ENCODE assay signal across 1 cellular context in the genomic region with DNA sequence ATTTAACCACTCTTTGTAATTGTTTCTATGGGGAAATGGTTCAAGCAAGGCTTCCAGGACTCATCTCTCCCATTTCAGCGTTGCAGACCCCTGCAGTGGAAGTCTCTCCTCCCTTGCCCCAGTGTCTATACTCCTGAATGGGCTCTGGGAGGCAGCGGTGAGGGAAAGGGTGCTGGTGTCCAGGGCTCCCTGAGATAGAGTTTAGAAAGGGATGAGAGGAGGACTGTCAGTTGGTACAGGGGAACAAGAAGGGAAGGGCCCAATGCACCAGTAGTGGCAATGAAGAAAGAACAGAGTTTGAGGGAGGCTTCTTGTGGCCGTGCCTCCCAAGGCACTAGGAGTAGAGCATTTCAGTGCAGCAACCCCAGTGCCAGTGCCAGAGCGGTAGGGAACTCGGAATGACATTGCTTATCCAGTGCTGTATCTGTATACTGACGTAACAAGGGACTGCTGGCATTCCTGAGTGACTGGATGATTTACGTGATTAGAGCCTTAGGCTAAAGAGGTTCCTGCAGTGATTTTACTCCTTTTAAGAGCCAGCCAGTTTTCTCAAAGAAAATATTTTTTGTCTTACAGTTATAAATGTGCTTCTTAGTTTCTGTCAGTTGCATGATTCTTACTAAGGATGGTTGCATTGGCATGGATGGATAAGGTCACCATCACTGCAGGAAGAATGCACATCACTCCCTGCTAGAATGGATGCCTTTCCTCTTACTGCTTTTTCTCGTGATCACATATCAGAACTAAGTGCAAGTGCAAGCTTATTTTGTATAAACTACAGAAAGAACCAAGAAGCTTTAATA.
TF ChIP-seq lines count a peak whose summit lies in the region.

No MANE protein-coding gene starts in this region.

TF ChIP-seq in WTC11, 78 proteins besides CTCF, POLR2A, EP300 and RAD21 (continued from another document):
- TF ChIP-seq, protein P1, sequence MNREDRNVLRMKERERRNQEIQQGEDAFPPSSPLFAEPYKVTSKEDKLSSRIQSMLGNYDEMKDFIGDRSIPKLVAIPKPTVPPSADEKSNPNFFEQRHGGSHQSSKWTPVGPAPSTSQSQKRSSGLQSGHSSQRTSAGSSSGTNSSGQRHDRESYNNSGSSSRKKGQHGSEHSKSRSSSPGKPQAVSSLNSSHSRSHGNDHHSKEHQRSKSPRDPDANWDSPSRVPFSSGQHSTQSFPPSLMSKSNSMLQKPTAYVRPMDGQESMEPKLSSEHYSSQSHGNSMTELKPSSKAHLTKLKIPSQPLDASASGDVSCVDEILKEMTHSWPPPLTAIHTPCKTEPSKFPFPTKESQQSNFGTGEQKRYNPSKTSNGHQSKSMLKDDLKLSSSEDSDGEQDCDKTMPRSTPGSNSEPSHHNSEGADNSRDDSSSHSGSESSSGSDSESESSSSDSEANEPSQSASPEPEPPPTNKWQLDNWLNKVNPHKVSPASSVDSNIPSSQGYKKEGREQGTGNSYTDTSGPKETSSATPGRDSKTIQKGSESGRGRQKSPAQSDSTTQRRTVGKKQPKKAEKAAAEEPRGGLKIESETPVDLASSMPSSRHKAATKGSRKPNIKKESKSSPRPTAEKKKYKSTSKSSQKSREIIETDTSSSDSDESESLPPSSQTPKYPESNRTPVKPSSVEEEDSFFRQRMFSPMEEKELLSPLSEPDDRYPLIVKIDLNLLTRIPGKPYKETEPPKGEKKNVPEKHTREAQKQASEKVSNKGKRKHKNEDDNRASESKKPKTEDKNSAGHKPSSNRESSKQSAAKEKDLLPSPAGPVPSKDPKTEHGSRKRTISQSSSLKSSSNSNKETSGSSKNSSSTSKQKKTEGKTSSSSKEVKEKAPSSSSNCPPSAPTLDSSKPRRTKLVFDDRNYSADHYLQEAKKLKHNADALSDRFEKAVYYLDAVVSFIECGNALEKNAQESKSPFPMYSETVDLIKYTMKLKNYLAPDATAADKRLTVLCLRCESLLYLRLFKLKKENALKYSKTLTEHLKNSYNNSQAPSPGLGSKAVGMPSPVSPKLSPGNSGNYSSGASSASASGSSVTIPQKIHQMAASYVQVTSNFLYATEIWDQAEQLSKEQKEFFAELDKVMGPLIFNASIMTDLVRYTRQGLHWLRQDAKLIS (CRISPR knock-in tag; IDR thresholded peaks at IDR 0.05; ENCODE audit: borderline replicate concordance) = no peak
- TF ChIP-seq ZNF263 (CRISPR knock-in tag; IDR thresholded peaks at IDR 0.05; ENCODE audit: low read depth) = no peak
- no peak for TF ChIP-seq MYBL2 (CRISPR knock-in tag; IDR thresholded peaks at IDR 0.05)
- TF ChIP-seq GTF2I (CRISPR knock-in tag; conservative IDR thresholded peaks at IDR 0.05) = no peak
- no peak for TF ChIP-seq ATF1 (CRISPR knock-in tag; IDR thresholded peaks at IDR 0.05)
- no peak for TF ChIP-seq FOXJ3 (CRISPR knock-in tag; IDR thresholded peaks at IDR 0.05; ENCODE audit: borderline replicate concordance)
- TF ChIP-seq JUN (CRISPR knock-in tag; IDR thresholded peaks at IDR 0.05) = no peak
- TF ChIP-seq ZNF317 (CRISPR knock-in tag; IDR thresholded peaks at IDR 0.05; ENCODE audit: borderline replicate concordance, low read depth) = no peak
- no peak for TF ChIP-seq CBFB (CRISPR knock-in tag; IDR thresholded peaks at IDR 0.05; ENCODE audit: low read depth)
- TF ChIP-seq, protein P2, sequence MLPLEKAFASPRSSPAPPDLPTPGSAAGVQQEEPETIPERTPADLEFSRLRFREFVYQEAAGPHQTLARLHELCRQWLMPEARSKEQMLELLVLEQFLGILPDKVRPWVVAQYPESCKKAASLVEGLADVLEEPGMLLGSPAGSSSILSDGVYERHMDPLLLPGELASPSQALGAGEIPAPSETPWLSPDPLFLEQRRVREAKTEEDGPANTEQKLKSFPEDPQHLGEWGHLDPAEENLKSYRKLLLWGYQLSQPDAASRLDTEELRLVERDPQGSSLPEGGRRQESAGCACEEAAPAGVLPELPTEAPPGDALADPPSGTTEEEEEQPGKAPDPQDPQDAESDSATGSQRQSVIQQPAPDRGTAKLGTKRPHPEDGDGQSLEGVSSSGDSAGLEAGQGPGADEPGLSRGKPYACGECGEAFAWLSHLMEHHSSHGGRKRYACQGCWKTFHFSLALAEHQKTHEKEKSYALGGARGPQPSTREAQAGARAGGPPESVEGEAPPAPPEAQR (CRISPR knock-in tag; IDR thresholded peaks at IDR 0.05) = no peak
TF ChIP-seq in WTC11: peak in this region for 0.
